Comparison of ENCODE assay signal across 8 cellular contexts in the genomic region with DNA sequence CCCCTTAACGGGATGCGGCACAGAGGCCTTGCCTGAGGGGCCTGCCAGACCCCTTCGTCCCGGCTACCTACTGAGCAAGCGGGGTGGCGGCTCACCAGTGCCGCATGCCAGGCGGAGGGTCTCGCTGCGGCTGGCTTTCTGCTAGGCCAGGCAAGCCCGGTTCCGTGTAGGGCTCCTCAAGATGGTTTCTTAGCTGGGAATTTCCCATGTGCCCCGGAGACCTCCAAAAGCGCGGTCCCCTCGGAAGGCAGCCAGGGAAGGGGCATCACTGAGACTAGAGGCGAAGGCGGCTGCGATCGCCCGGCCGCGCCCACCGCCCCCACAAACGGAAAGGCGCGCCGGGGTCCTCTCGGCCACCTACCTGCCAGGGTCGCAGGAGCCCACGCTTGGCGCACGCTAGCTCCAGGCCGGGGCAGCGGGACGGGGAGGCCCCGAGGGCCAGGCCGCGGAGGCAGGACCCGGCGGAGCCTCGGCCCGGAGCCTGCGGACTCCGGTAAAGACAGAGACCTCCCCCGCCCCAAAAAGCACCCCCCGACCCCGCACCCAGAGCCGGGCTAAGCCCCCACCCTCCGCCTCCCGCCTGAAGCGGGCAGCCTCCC. TPM values are rescaled to one million over a fixed set of nuclear protein-coding genes. Genes with fewer than 3 reads are reported as not detected.
DNase-seq lines count a peak whose midpoint lies in the region; ATAC-seq and TF ChIP-seq lines count a peak whose summit lies in the region.

No MANE protein-coding gene starts in this region.

- peak overlapping the region; percentile 93 for H3K27ac ChIP-seq in RWPE1
- H3K27ac ChIP-seq in brain microvascular endothelial cell = no peak overlapping the region

- POLR2A ChIA-PET in RWPE1 (lab: Yijun Ruan, JAX; ENCODE audit: low non-redundant PET) = interaction anchor here (1.0 kb wide), 1 partner anchor 76 kb away, joined by 3 read pairs; no protein-coding TSS in a partner anchor

- peak overlapping the region; percentile 77 for H3K4me3 ChIP-seq in GM12864 (ENCODE audit: low read depth, low read length)
- H3K4me3 ChIP-seq in brain microvascular endothelial cell (ENCODE audit: low read depth, low read length) = peak overlapping the region; percentile 74

- H3K9me3 Mint-ChIP-seq in stimulated activated naive B cell treated with anti-CD40 and anti-IgM and Interleukin-4, amounts not matched to agents 10 μg/mL and 1 μg/mL and 100 μg/mL, for 72 hours = no peaks in the 10 kb centered on the region

- peak overlapping the region; percentile 87 for H3K27ac Mint-ChIP-seq in stimulated activated naive B cell treated with anti-CD40 and anti-IgM and Interleukin-4, amounts not matched to agents 10 μg/mL and 1 μg/mL and 100 μg/mL, for 72 hours

- peak; percentile 3 for ATAC-seq in left lobe of liver
- ATAC-seq in stimulated activated naive B cell treated with anti-CD40 and anti-IgM and Interleukin-4, amounts not matched to agents 10 μg/mL and 1 μg/mL and 100 μg/mL, for 72 hours (replicated peaks) = peak; percentile 1 to 7
- ATAC-seq in GM18873 (IDR thresholded peaks at IDR 0.05; ENCODE audit: low FRiP score, unreplicated experiment) = no peak
- no peak for ATAC-seq in GM19397 (IDR thresholded peaks at IDR 0.05; ENCODE audit: unreplicated experiment)

- CTCF ChIA-PET in RWPE1 (lab: Yijun Ruan, JAX) = interaction anchor here (0.7 to 2.5 kb wide), 4 partner anchors 23 to 170 kb away, joined by 3 to 7 read pairs (median 5); no protein-coding TSS in a partner anchor

- TF ChIP-seq CTCF in GM12864 (IDR thresholded peaks at IDR 0.05; ENCODE audit: low read depth, low read length, missing control alignments) = no peak
- no peak for TF ChIP-seq CTCF in RWPE1 (conservative IDR thresholded peaks at IDR 0.05; ENCODE audit: low read depth)
- no peak for TF ChIP-seq CTCF in brain microvascular endothelial cell (IDR thresholded peaks at IDR 0.05; ENCODE audit: low read depth, low read length, missing control alignments)

- no peaks in the 10 kb centered on the region for H3K36me3 ChIP-seq in brain microvascular endothelial cell (replicated peaks)

- H3K27me3 ChIP-seq in brain microvascular endothelial cell (replicated peaks) = no peaks in the 10 kb centered on the region

- H3K36me3 Mint-ChIP-seq in stimulated activated naive B cell treated with anti-CD40 and anti-IgM and Interleukin-4, amounts not matched to agents 10 μg/mL and 1 μg/mL and 100 μg/mL, for 72 hours = peaks cover 9 to 36% of the 10 kb centered on the region in 2 donors

- in situ Hi-C loops in brain microvascular endothelial cell (cut with HindIII; ENCODE audit: low pct_ligation_motif_present, low sequenced_read_pairs) = no loop called here

- no peak for DNase-seq in GM12864 (ENCODE audit: low read depth)
- DNase-seq in RWPE1 (ENCODE audit: low spot score) = no peak
- no peak for DNase-seq in brain microvascular endothelial cell
- DNase-seq in left lobe of liver (ENCODE audit: low spot score) = no peak
- DNase-seq in stimulated activated naive B cell treated with anti-CD40 and anti-IgM and Interleukin-4, amounts not matched to agents 10 μg/mL and 1 μg/mL and 100 μg/mL, for 72 hours = peak; percentile 59
- no peak for DNase-seq in NOMO-1 (lab: John Stamatoyannopoulos, UW; ENCODE audit: unreplicated experiment in 2 of 2)

- H3K27me3 Mint-ChIP-seq in stimulated activated naive B cell treated with anti-CD40 and anti-IgM and Interleukin-4, amounts not matched to agents 10 μg/mL and 1 μg/mL and 100 μg/mL, for 72 hours = no peaks in the 10 kb centered on the region

- H3K4me3 Mint-ChIP-seq in stimulated activated naive B cell treated with anti-CD40 and anti-IgM and Interleukin-4, amounts not matched to agents 10 μg/mL and 1 μg/mL and 100 μg/mL, for 72 hours = peak overlapping the region; percentile 85 to 87

- H3K4me1 Mint-ChIP-seq in stimulated activated naive B cell treated with anti-CD40 and anti-IgM and Interleukin-4, amounts not matched to agents 10 μg/mL and 1 μg/mL and 100 μg/mL, for 72 hours = peaks cover 45 to 89% of the 10 kb centered on the region in 2 donors

RNA-seq across cellular contexts. Expression of gene MICAL3, which starts 23.8 kb away (rescaled TPM):
- total RNA-seq in left lobe of liver = 75.3 TPM

Comparison
In these comparisons a context has a peak if more than half of its experiments do, and no peak if none do; other contexts are left out.
1. ATAC-seq: peak in left lobe of liver (single experiment) and stimulated activated naive B cell treated with anti-CD40 and anti-IgM and Interleukin-4, amounts not matched to agents 10 μg/mL and 1 μg/mL and 100 μg/mL, for 72 hours (2 of 2); none in GM18873 (single experiment) and GM19397 (single experiment).